Comparison of ENCODE assay signal across 25 cellular contexts in genomic region chr15:73397461-73397860, GRCh38. TPM values are rescaled to one million over a fixed set of nuclear protein-coding genes. Genes with fewer than 3 reads are reported as not detected.
DNase-seq lines count a peak whose midpoint lies in the region; ATAC-seq, FAIRE-seq and TF ChIP-seq lines count a peak whose summit lies in the region.
"Had no signal": no experiment of that assay in that cellular context is flagged by ENCODE, and none has a peak within 500 bp of the region (broad histone marks: within the 10 kb centered on the region; RNA-seq: fewer than 3 reads in every experiment).

No MANE protein-coding gene starts in this region.

- H3K27ac ChIP-seq in GM23338 (ENCODE audit: low read depth): no peak overlapping the region
- H3K27ac ChIP-seq: C4-2B, HL-60, Peyer's patch had no signal

- no peak overlapping the region for H3K4me3 ChIP-seq in GM23338
- H3K4me3 ChIP-seq in BE2C (ENCODE audit: low read depth, low read length): no peak overlapping the region
- H3K4me3 ChIP-seq: MG63, Peyer's patch had no signal

- TF ChIP-seq CTCF in GM23338 (conservative IDR thresholded peaks at IDR 0.05; ENCODE audit: low read depth in 2 of 2) (no peak), BE2C (IDR thresholded peaks at IDR 0.05; ENCODE audit: low read depth, low read length) (no peak)

- no peaks in the 10 kb centered on the region for H3K9me2 ChIP-seq in GM23338 (ENCODE audit: insufficient read depth)

- ATAC-seq in GM23338: peak; percentile 24; the same call in 2 of the 3 replicates
- ATAC-seq: T-cell had no signal

- no peaks in the 10 kb centered on the region for H3F3A ChIP-seq in GM23338 (replicated peaks; ENCODE audit: low read depth)

- peaks cover 4% of the 10 kb centered on the region for H3K27me3 Mint-ChIP-seq in GM23338 (ENCODE audit: insufficient read depth, low read depth, poor library complexity)

- DNase-seq in GM23338 (ENCODE audit: low spot score) (no peak), HTR-8/SVneo (ENCODE audit: insufficient read length, low spot score) (no peak), NCI-H82 treated with DMSO at 0.1 percent for 48 hours (lab: John Stamatoyannopoulos, UW; ENCODE audit: unreplicated experiment) (peak; percentile 4), mesenteric fat pad (ENCODE audit: low spot score) (peak; percentile 69), KBM-7 (no peak), BE2C (no peak), GM03348 (ENCODE audit: low spot score) (no peak)
- DNase-seq: DMS79 treated with DMSO at 0.1 percent for 48 hours; Kasumi-1; MG63; NCI-H1048; NCI-H1436 treated with DMSO at 0.1 percent for 48 hours; NCI-H2081 treated with DMSO at 0.1 percent for 48 hours; NCI-H226; NCI-H526 treated with DMSO at 0.1 percent for 48 hours; NK-92 treated with Interleukin-12 subunit alpha and Interleukin-12 subunit beta, amount 100 ng/mL, for 24 hours; Peyer's patch; Right ventricle myocardium superior; T-cell had no signal

- H3K4me1 ChIP-seq in GM23338 (ENCODE audit: insufficient read depth) (peaks cover 18% of the 10 kb centered on the region), BE2C (no peaks in the 10 kb centered on the region)
- H3K4me1 ChIP-seq: Peyer's patch had no signal

- H3K36me3 ChIP-seq in GM23338 (ENCODE audit: insufficient read depth) (no peaks in the 10 kb centered on the region), BE2C (no peaks in the 10 kb centered on the region)
- H3K36me3 ChIP-seq: MG63, Peyer's patch had no signal

- H3K4me2 ChIP-seq in GM23338: peak overlapping the region; percentile 51

- no peaks in the 10 kb centered on the region for H3K9me3 ChIP-seq in BE2C
- H3K9me3 ChIP-seq: MG63, Peyer's patch had no signal

- peak overlapping the region; percentile 94 for H2AFZ ChIP-seq in GM23338

- no peak overlapping the region for H3K27ac Mint-ChIP-seq in GM23338
- H3K27ac Mint-ChIP-seq: IgD-negative memory B cell, T-cell had no signal

- H3K36me3 Mint-ChIP-seq in GM23338 (ENCODE audit: low read depth): no peaks in the 10 kb centered on the region
- H3K36me3 Mint-ChIP-seq: IgD-negative memory B cell, T-cell had no signal

- in situ Hi-C loops in KBM-7 (cut with MboI; ENCODE audit: low pct_unique_long_range_greater_than_20kb, low sequenced_read_pairs): no loop called here

- H3K4me3 Mint-ChIP-seq in GM23338: no peak overlapping the region
- H3K4me3 Mint-ChIP-seq: IgD-negative memory B cell, T-cell had no signal

- no peaks in the 10 kb centered on the region; the same call in 2 of the 3 replicates for H3K9me3 Mint-ChIP-seq in GM23338
- H3K9me3 Mint-ChIP-seq: IgD-negative memory B cell, T-cell had no signal

- H4K20me1 ChIP-seq in GM23338 (replicated peaks; ENCODE audit: insufficient read depth): no peaks in the 10 kb centered on the region

- H3K79me2 ChIP-seq in GM23338 (replicated peaks; ENCODE audit: insufficient read depth): no peaks in the 10 kb centered on the region

- peaks cover 31% of the 10 kb centered on the region for H3K4me1 Mint-ChIP-seq in GM23338
- H3K4me1 Mint-ChIP-seq: IgD-negative memory B cell, T-cell had no signal

- H3K27me3 ChIP-seq in GM23338 (ENCODE audit: insufficient read depth) (no peaks in the 10 kb centered on the region), BE2C (no peaks in the 10 kb centered on the region)
- H3K27me3 ChIP-seq: MG63, Peyer's patch had no signal

- peak; percentile 75 for FAIRE-seq in HTR-8/SVneo (lab: Jason Lieb, UNC)
- FAIRE-seq: D721Med, H54 had no signal

TF ChIP-seq in GM23338, 12 proteins besides CTCF, POLR2A, EP300 and RAD21:
- TF ChIP-seq NANOG (IDR thresholded peaks at IDR 0.05; ENCODE audit: borderline replicate concordance) (no peak), ETS1 (IDR thresholded peaks at IDR 0.05) (no peak), POLR2AphosphoS5 (IDR thresholded peaks at IDR 0.05; ENCODE audit: low read depth) (no peak), JUNB (IDR thresholded peaks at IDR 0.05; ENCODE audit: unreplicated experiment) (no peak)
- TF ChIP-seq, protein P1, sequence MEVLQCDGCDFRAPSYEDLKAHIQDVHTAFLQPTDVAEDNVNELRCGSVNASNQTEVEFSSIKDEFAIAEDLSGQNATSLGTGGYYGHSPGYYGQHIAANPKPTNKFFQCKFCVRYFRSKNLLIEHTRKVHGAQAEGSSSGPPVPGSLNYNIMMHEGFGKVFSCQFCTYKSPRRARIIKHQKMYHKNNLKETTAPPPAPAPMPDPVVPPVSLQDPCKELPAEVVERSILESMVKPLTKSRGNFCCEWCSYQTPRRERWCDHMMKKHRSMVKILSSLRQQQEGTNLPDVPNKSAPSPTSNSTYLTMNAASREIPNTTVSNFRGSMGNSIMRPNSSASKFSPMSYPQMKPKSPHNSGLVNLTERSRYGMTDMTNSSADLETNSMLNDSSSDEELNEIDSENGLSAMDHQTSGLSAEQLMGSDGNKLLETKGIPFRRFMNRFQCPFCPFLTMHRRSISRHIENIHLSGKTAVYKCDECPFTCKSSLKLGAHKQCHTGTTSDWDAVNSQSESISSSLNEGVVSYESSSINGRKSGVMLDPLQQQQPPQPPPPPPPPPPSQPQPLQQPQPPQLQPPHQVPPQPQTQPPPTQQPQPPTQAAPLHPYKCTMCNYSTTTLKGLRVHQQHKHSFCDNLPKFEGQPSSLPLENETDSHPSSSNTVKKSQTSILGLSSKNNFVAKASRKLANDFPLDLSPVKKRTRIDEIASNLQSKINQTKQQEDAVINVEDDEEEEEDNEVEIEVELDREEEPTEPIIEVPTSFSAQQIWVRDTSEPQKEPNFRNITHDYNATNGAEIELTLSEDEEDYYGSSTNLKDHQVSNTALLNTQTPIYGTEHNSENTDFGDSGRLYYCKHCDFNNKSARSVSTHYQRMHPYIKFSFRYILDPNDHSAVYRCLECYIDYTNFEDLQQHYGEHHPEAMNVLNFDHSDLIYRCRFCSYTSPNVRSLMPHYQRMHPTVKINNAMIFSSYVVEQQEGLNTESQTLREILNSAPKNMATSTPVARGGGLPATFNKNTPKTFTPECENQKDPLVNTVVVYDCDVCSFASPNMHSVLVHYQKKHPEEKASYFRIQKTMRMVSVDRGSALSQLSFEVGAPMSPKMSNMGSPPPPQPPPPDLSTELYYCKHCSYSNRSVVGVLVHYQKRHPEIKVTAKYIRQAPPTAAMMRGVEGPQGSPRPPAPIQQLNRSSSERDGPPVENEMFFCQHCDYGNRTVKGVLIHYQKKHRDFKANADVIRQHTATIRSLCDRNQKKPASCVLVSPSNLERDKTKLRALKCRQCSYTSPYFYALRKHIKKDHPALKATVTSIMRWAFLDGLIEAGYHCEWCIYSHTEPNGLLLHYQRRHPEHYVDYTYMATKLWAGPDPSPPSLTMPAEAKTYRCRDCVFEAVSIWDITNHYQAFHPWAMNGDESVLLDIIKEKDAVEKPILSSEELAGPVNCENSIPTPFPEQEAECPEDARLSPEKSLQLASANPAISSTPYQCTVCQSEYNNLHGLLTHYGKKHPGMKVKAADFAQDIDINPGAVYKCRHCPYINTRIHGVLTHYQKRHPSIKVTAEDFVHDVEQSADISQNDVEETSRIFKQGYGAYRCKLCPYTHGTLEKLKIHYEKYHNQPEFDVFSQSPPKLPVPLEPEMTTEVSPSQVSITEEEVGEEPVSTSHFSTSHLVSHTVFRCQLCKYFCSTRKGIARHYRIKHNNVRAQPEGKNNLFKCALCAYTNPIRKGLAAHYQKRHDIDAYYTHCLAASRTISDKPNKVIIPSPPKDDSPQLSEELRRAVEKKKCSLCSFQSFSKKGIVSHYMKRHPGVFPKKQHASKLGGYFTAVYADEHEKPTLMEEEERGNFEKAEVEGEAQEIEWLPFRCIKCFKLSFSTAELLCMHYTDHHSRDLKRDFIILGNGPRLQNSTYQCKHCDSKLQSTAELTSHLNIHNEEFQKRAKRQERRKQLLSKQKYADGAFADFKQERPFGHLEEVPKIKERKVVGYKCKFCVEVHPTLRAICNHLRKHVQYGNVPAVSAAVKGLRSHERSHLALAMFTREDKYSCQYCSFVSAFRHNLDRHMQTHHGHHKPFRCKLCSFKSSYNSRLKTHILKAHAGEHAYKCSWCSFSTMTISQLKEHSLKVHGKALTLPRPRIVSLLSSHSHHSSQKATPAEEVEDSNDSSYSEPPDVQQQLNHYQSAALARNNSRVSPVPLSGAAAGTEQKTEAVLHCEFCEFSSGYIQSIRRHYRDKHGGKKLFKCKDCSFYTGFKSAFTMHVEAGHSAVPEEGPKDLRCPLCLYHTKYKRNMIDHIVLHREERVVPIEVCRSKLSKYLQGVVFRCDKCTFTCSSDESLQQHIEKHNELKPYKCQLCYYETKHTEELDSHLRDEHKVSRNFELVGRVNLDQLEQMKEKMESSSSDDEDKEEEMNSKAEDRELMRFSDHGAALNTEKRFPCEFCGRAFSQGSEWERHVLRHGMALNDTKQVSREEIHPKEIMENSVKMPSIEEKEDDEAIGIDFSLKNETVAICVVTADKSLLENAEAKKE (CRISPR knock-in tag; IDR thresholded peaks at IDR 0.05): no peak
TF ChIP-seq in GM23338: peak in this region for 0.

RNA-seq across cellular contexts. Expression of gene HCN4, which starts 28.7 kb away (rescaled TPM):
- 10.1 and 10.6 TPM in 2 replicates for total RNA-seq in GM23338 (2014; rRNA removed; shearing (Covaris generic))
- polyA plus RNA-seq in GM23338 (2016; fragmentation: Nextera tagmentation; extraction: Ambion mirVana): 2.4 TPM in 2 replicates
- not detected for total RNA-seq in mesenteric fat pad
- polyA plus RNA-seq in BE2C (2012; ENCODE audit: insufficient read depth, insufficient read length, low read depth): not detected
- total RNA-seq: HT1080, T-cell had no signal
- polyA plus RNA-seq: IgD-negative memory B cell had no signal

RNA-seq across cellular contexts. Expression of gene REC114, which starts 45.5 kb away (rescaled TPM):
- not detected in 2 replicates for total RNA-seq in GM23338 (2014; rRNA removed; shearing (Covaris generic))
- not detected in 2 replicates for polyA plus RNA-seq in GM23338 (2016; fragmentation: Nextera tagmentation; extraction: Ambion mirVana)
- not detected for total RNA-seq in mesenteric fat pad
- polyA plus RNA-seq in BE2C (2012; ENCODE audit: insufficient read depth, insufficient read length, low read depth): not detected
- total RNA-seq: HT1080, Peyer's patch, T-cell had no signal
- polyA plus RNA-seq: IgD-negative memory B cell had no signal

Comparison
In these comparisons a context has a peak if more than half of its experiments do, and no peak if none do; other contexts are left out.
1. DNase-seq: peak in NCI-H82 treated with DMSO at 0.1 percent for 48 hours (single experiment) and mesenteric fat pad (single experiment); none in GM23338 (single experiment), HTR-8/SVneo (single experiment), KBM-7 (single experiment), BE2C (single experiment) and GM03348 (single experiment).
2. RNA of gene HCN4, which starts 28.7 kb away (total RNA-seq): 10.1 to 10.6 TPM in GM23338; not detected in mesenteric fat pad (single experiment); every median in the first group is over 10 times any median in the second.